Comparison of ENCODE assay signal across 9 cellular contexts in the genomic region with DNA sequence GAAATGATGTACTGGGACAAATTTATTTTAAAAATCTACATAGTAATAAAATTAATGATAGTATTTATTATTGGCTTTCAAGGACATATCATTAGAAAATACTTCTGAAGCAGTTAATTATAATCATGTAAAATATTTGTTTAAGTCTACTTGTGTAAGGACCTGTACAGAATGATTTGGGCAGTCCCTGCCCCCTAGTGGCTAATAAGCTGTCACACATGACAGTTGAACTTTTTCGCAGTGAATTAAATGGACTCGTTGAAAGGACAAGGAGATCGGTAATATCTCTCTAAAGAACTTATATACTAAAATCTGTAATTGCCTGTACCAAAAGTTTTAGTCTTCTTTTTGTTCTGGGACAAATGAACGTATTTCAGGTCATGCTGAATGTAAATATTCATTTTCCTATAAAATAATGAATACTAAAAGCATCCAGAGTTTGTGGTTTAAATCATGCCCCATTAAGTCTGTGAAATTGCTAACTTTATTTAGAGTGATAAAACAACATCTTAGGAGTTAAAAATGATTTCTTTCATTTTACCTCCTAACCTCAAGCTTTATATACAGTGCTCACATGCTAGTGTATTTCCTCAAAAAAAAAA. TPM values are rescaled to one million over a fixed set of nuclear protein-coding genes. Genes with fewer than 3 reads are reported as not detected.
DNase-seq lines count a peak whose midpoint lies in the region; TF ChIP-seq lines count a peak whose summit lies in the region.
"Had no signal": no experiment of that assay in that cellular context is flagged by ENCODE, and none has a peak within 500 bp of the region (broad histone marks: within the 10 kb centered on the region; RNA-seq: fewer than 3 reads in every experiment).

No MANE protein-coding gene starts in this region.

- H3K36me3 Mint-ChIP-seq in dendritic cell treated with granulocyte-macrophage colony-stimulating factor and Interleukin-4, amounts not matched to agents 40 ng/mL and 50 ng/mL, for 4 days (ENCODE audit: low read depth): peaks cover 65% of the 10 kb centered on the region

- no peaks in the 10 kb centered on the region for H3K9me3 ChIP-seq in HEK293 (ENCODE audit: control insufficient read depth, insufficient read depth, low read depth, low read length)
- H3K9me3 ChIP-seq: SJSA1 had no signal

- H3K4me1 Mint-ChIP-seq in dendritic cell treated with granulocyte-macrophage colony-stimulating factor and Interleukin-4, amounts not matched to agents 40 ng/mL and 50 ng/mL, for 4 days (ENCODE audit: low read depth): peaks cover 17% of the 10 kb centered on the region

- CTCF ChIA-PET in HEK293 (lab: Yijun Ruan, JAX): interaction anchor here (0.6 to 1.5 kb wide), 13 partner anchors 10 to 683 kb away, joined by 3 to 6 read pairs (median 3); partner anchors contain the start of genes CEP135 and EXOC1L

- TF ChIP-seq CTCF in GM10266 (IDR thresholded peaks at IDR 0.05; ENCODE audit: control insufficient read depth, insufficient read depth, low read depth, missing control alignments) (peak; percentile 87), HEK293 (tag by site-specific recombination; IDR thresholded peaks at IDR 0.05) (no peak)

- DNase-seq in AG08395 (ENCODE audit: low spot score) (peak; percentile 11), GM10266 (ENCODE audit: extremely low spot score) (peak; percentile 23), M059J (ENCODE audit: low read depth) (peak; percentile 56), RKO (ENCODE audit: low spot score) (peak; percentile 90), medulla oblongata (ENCODE audit: extremely low spot score) (peak; percentile 77), NK-92 (lab: John Stamatoyannopoulos, UW; ENCODE audit: unreplicated experiment) (no peak)

- no peak overlapping the region for H3K27ac ChIP-seq in HEK293 (ENCODE audit: extremely low read depth, low read depth, low read length)
- H3K27ac ChIP-seq: SJSA1 had no signal

- POLR2A ChIA-PET in HEK293 (lab: Yijun Ruan, JAX): interaction anchor here (0.7 kb wide), 1 partner anchor 120 kb away, joined by 5 read pairs; no protein-coding TSS in a partner anchor

- H3K9me3 Mint-ChIP-seq in dendritic cell treated with granulocyte-macrophage colony-stimulating factor and Interleukin-4, amounts not matched to agents 40 ng/mL and 50 ng/mL, for 4 days: no peaks in the 10 kb centered on the region

- H3K27ac Mint-ChIP-seq in dendritic cell treated with granulocyte-macrophage colony-stimulating factor and Interleukin-4, amounts not matched to agents 40 ng/mL and 50 ng/mL, for 4 days: peak overlapping the region; percentile 56

- peaks cover 6 to 40% of the 10 kb centered on the region in 2 experiments for H3K36me3 ChIP-seq in HEK293 (ENCODE audit: control insufficient read depth in 2 of 2, insufficient read depth in 1 of 2, low read length in 2 of 2)

- H3K4me3 Mint-ChIP-seq in dendritic cell treated with granulocyte-macrophage colony-stimulating factor and Interleukin-4, amounts not matched to agents 40 ng/mL and 50 ng/mL, for 4 days: no peak overlapping the region

- H3K27me3 Mint-ChIP-seq in dendritic cell treated with granulocyte-macrophage colony-stimulating factor and Interleukin-4, amounts not matched to agents 40 ng/mL and 50 ng/mL, for 4 days: no peaks in the 10 kb centered on the region

- intact Hi-C loops in dendritic cell treated with granulocyte-macrophage colony-stimulating factor and Interleukin-4, amounts not matched to agents 40 ng/mL and 50 ng/mL, for 4 days (cut with micrococcal nuclease): loop anchor here (5.0 kb wide), 2 partner anchors 435 to 460 kb away; no protein-coding TSS in a partner anchor

- H3K4me3 ChIP-seq in HEK293 (ENCODE audit: low read depth, low read length): no peak overlapping the region
- H3K4me3 ChIP-seq: SJSA1 had no signal

- no peaks in the 10 kb centered on the region for H3K4me1 ChIP-seq in HEK293 (ENCODE audit: control insufficient read depth, insufficient read depth, low read length)

TF ChIP-seq in HEK293, 187 proteins besides CTCF, POLR2A, EP300 and RAD21:
- no peak for TF ChIP-seq ZNF324 (tag by site-specific recombination; IDR thresholded peaks at IDR 0.05)
- peak; percentile 63 for TF ChIP-seq ZNF654 (tag by site-specific recombination; IDR thresholded peaks at IDR 0.05; ENCODE audit: low read depth)

RNA-seq across cellular contexts. Expression of gene EXOC1, which starts 13.6 kb away (rescaled TPM):
- total RNA-seq in M059J (2014; rRNA removed; shearing (Covaris generic)): 13.8 and 31.5 TPM in 2 replicates

RNA-seq across cellular contexts. Expression of gene EXOC1L, which starts 47.5 kb away (rescaled TPM):
- total RNA-seq in M059J (2014; rRNA removed; shearing (Covaris generic)): not detected in 2 replicates
- total RNA-seq: SJSA1 had no signal
